23 cellular contexts compared by ENCODE assay signal in genomic region chr7:151205749-151206148, GRCh38. TPM values are rescaled to one million over a fixed set of nuclear protein-coding genes. Genes with fewer than 3 reads are reported as not detected.
"Had no signal": no experiment of that assay in that cellular context is flagged by ENCODE, and none has a peak within 500 bp of the region (broad histone marks: within the 10 kb centered on the region; RNA-seq: fewer than 3 reads in every experiment).

No MANE protein-coding gene starts in this region.

- H3K27me3 ChIP-seq: upper lobe of left lung had no signal

- H3K4me3 ChIP-seq: esophagus muscularis mucosa, left ventricle myocardium inferior, prostate gland, upper lobe of left lung had no signal

- H3K9me3 ChIP-seq: esophagus muscularis mucosa, left ventricle myocardium inferior, prostate gland, upper lobe of left lung had no signal

- FAIRE-seq: colon, frontal cortex had no signal

- H3K36me3 ChIP-seq: esophagus muscularis mucosa, left ventricle myocardium inferior, prostate gland, upper lobe of left lung had no signal

- H3K27ac Mint-ChIP-seq: activated naive CD4-positive, alpha-beta T cell treated with anti-CD3 and anti-CD28 coated beads, Interleukin-2, amount 50 U/mL, for 72 hours; activated T-helper 1 cell treated with anti-CD3 and anti-CD28 coated beads, Interleukin-12 subunit alpha, Interleukin-12 subunit beta, Interleukin-2, Interleukin-4 antibody, amounts not matched to agents 30 ng/mL and 10 ng/mL and 1 ng/mL, durations not matched to agents 14 hours and 24 hours and 36 hours; brain; WTC11 had no signal

- H3K4me1 Mint-ChIP-seq: brain had no signal

- H3K4me3 Mint-ChIP-seq: activated T-helper 1 cell treated with anti-CD3 and anti-CD28 coated beads, Interleukin-12 subunit alpha, Interleukin-12 subunit beta, Interleukin-2, Interleukin-4 antibody, amounts not matched to agents 30 ng/mL and 10 ng/mL and 1 ng/mL, durations not matched to agents 14 hours and 24 hours and 36 hours; brain; WTC11 had no signal

- ATAC-seq: activated naive CD4-positive, alpha-beta T cell treated with anti-CD3 and anti-CD28 coated beads, Interleukin-2, amount 50 U/mL, for 72 hours; naive thymus-derived CD4-positive, alpha-beta T cell; WTC11 had no signal

- H3K4me1 ChIP-seq: esophagus muscularis mucosa, left ventricle myocardium inferior, prostate gland, upper lobe of left lung had no signal

- H3K9me3 Mint-ChIP-seq: activated naive CD4-positive, alpha-beta T cell treated with anti-CD3 and anti-CD28 coated beads, Interleukin-2, amount 50 U/mL, for 72 hours; activated T-helper 1 cell treated with anti-CD3 and anti-CD28 coated beads, Interleukin-12 subunit alpha, Interleukin-12 subunit beta, Interleukin-2, Interleukin-4 antibody, amounts not matched to agents 30 ng/mL and 10 ng/mL and 1 ng/mL, durations not matched to agents 14 hours and 24 hours and 36 hours; naive thymus-derived CD4-positive, alpha-beta T cell; WTC11 had no signal

- H3K27ac ChIP-seq: esophagus muscularis mucosa, left ventricle myocardium inferior, prostate gland, upper lobe of left lung had no signal

- H3K36me3 Mint-ChIP-seq: activated naive CD4-positive, alpha-beta T cell treated with anti-CD3 and anti-CD28 coated beads, Interleukin-2, amount 50 U/mL, for 72 hours; brain; WTC11 had no signal

- DNase-seq: activated CD4-positive, alpha-beta T cell treated with anti-CD3 and anti-CD28 coated beads, Interleukin-2, amount 50 U/mL, for 48 hours; aorta; caudate nucleus; hippocampal formation; left ventricle myocardium inferior; naive thymus-derived CD4-positive, alpha-beta T cell; stimulated activated CD4-positive, alpha-beta T cell treated with anti-CD3 and anti-CD28 coated beads, Interleukin-2, amount 100 ng/mL, for 48 hours; stimulated activated CD8-positive, alpha-beta memory T cell treated with anti-CD3 and anti-CD28 coated beads, Interleukin-4, amount 100 ng/mL, for 48 hours; stimulated activated naive CD4-positive, alpha-beta T cell treated with Interleukin-2 at 50 U/mL for 16 hours; T1000; upper lobe of left lung had no signal

RNA-seq across cellular contexts. Expression of gene H2BK1, which starts 4.5 kb away (rescaled TPM):
- total RNA-seq: activated T-helper 1 cell treated with anti-CD3 and anti-CD28 coated beads, Interleukin-12 subunit alpha, Interleukin-12 subunit beta, Interleukin-2, Interleukin-4 antibody, amounts not matched to agents 30 ng/mL and 10 ng/mL and 1 ng/mL, durations not matched to agents 14 hours and 24 hours and 36 hours; dermis microvascular lymphatic vessel endothelial cell; esophagus muscularis mucosa; frontal cortex; left ventricle myocardium inferior; lung microvascular endothelial cell; osteocyte; upper lobe of left lung had no signal
- polyA plus RNA-seq: adipose tissue; aorta; naive thymus-derived CD4-positive, alpha-beta T cell had no signal

RNA-seq across cellular contexts. Expression of gene ASB10, which starts 18.7 kb away (rescaled TPM):
- total RNA-seq: activated naive CD4-positive, alpha-beta T cell treated with anti-CD3 and anti-CD28 coated beads, Interleukin-2, amount 50 U/mL, for 72 hours; activated T-helper 1 cell treated with anti-CD3 and anti-CD28 coated beads, Interleukin-12 subunit alpha, Interleukin-12 subunit beta, Interleukin-2, Interleukin-4 antibody, amounts not matched to agents 30 ng/mL and 10 ng/mL and 1 ng/mL, durations not matched to agents 14 hours and 24 hours and 36 hours; aorta; dermis microvascular lymphatic vessel endothelial cell; esophagus muscularis mucosa; frontal cortex; lung microvascular endothelial cell; naive thymus-derived CD4-positive, alpha-beta T cell; osteocyte; prostate gland; upper lobe of left lung; WTC11 had no signal
- polyA plus RNA-seq: adipose tissue; aorta; naive thymus-derived CD4-positive, alpha-beta T cell had no signal

RNA-seq across cellular contexts. Expression of gene GBX1, which starts 38.3 kb away (rescaled TPM):
- total RNA-seq: activated T-helper 1 cell treated with anti-CD3 and anti-CD28 coated beads, Interleukin-12 subunit alpha, Interleukin-12 subunit beta, Interleukin-2, Interleukin-4 antibody, amounts not matched to agents 30 ng/mL and 10 ng/mL and 1 ng/mL, durations not matched to agents 14 hours and 24 hours and 36 hours; aorta; dermis microvascular lymphatic vessel endothelial cell; esophagus muscularis mucosa; lung microvascular endothelial cell; naive thymus-derived CD4-positive, alpha-beta T cell; osteocyte; prostate gland; upper lobe of left lung; WTC11 had no signal
- polyA plus RNA-seq: adipose tissue; aorta; naive thymus-derived CD4-positive, alpha-beta T cell had no signal
